Comparison of ENCODE assay signal across 9 cellular contexts in genomic region chr7:73578342-73579124, GRCh38. TPM values are rescaled to one million over a fixed set of nuclear protein-coding genes. Genes with fewer than 3 reads are reported as not detected.
A peak's percentile ranks its signal among the peaks of the same experiment; 100 is the strongest.
DNase-seq lines count a peak whose midpoint lies in the region; ATAC-seq, FAIRE-seq and TF ChIP-seq lines count a peak whose summit lies in the region.
"Had no signal": no experiment of that assay in that cellular context is flagged by ENCODE, and none has a peak within 500 bp of the region (broad histone marks: within the 10 kb centered on the region; RNA-seq: fewer than 3 reads in every experiment).

TBL2 (minus strand) TSS chr7:73578579; CDS start chr7:73578549, 30 bp downstream.

- peak; percentile 32 for TF ChIP-seq POLR2A in breast epithelium (IDR thresholded peaks at IDR 0.05)

- intact Hi-C loops in breast epithelium (cut with DNase I; ENCODE audit: low total_unique reads): no loop called here

- no peaks in the 10 kb centered on the region for H3K4me1 ChIP-seq in breast epithelium
- H3K4me1 ChIP-seq in iPS-20b (ENCODE audit: insufficient read depth, low read length): peaks cover 2% of the 10 kb centered on the region; the same call in 1 of the 2 replicates
- H3K4me1 ChIP-seq in small intestine (ENCODE audit: control insufficient read depth in 2 of 2, insufficient read depth in 1 of 2, low read depth in 1 of 2, low read length in 1 of 2): peaks cover 0 to 7% of the 10 kb centered on the region in 2 donors

- WGBS in small intestine, 3 donors: 0 to 1% (median 1%) methylated on average over 52 to 75 of the region's 75 CpGs

- H3K27ac ChIP-seq in AG04450 (ENCODE audit: low read depth, low read length): peak within 1 kb of the TSS; percentile 78
- H3K27ac ChIP-seq in VCaP: peak within 1 kb of the TSS; percentile 94
- peak within 1 kb of the TSS; percentile 85 to 89 for H3K27ac ChIP-seq in breast epithelium
- no peak within 1 kb of the TSS for H3K27ac ChIP-seq in iPS-20b (ENCODE audit: low read length)
- H3K27ac ChIP-seq in small intestine (ENCODE audit: low read depth in 1 of 2, low read length in 1 of 2): peak within 1 kb of the TSS; percentile 78 to 93

- peaks cover 9% of the 10 kb centered on the region for H3K36me3 ChIP-seq in breast epithelium
- H3K36me3 ChIP-seq in iPS-20b (ENCODE audit: insufficient read depth, low read depth, low read length): peaks cover 13% of the 10 kb centered on the region
- peaks cover 4 to 5% of the 10 kb centered on the region in 2 donors for H3K36me3 ChIP-seq in small intestine (ENCODE audit: control insufficient read depth in 2 of 2, insufficient read depth in 2 of 2, low read length in 2 of 2)

- no peaks in the 10 kb centered on the region for H3K27me3 ChIP-seq in AG04450 (ENCODE audit: control insufficient read depth, insufficient read depth, low read length)
- no peaks in the 10 kb centered on the region for H3K27me3 ChIP-seq in breast epithelium
- peaks cover 35% of the 10 kb centered on the region for H3K27me3 ChIP-seq in iPS-20b (ENCODE audit: insufficient read depth, low read length)
- no peaks in the 10 kb centered on the region for H3K27me3 ChIP-seq in small intestine (ENCODE audit: control insufficient read depth in 2 of 2, insufficient read depth in 2 of 2, low read length in 2 of 2)

- FAIRE-seq in small intestine (lab: Jason Lieb, UNC): no peak
- FAIRE-seq: colon had no signal

- 0 out of 2 replicates have a peak, but pooled peaks have one; percentile 4 for TF ChIP-seq CTCF in AG04450 (IDR thresholded peaks at IDR 0.05; ENCODE audit: low read depth, low read length)
- no peak; the same call in 1 of the 2 replicates for TF ChIP-seq CTCF in VCaP (conservative IDR thresholded peaks at IDR 0.05)
- no peak for TF ChIP-seq CTCF in breast epithelium (IDR thresholded peaks at IDR 0.05)

- H3K9ac ChIP-seq in iPS-20b (ENCODE audit: low read depth, low read length): peak within 1 kb of the TSS; percentile 87

- H3K4me3 ChIP-seq in AG04450 (ENCODE audit: low read depth, low read length) (peak within 1 kb of the TSS; percentile 93), breast epithelium (peak within 1 kb of the TSS; percentile 83 to 92 (median 88)), iPS-20b (ENCODE audit: low read length) (peak within 1 kb of the TSS; percentile 85), small intestine (ENCODE audit: low read depth in 1 of 2, low read length in 2 of 2) (peak within 1 kb of the TSS; percentile 82 to 86)

- POLR2A ChIA-PET in AG04450 (lab: Yijun Ruan, JAX): interaction anchor here (0.5 to 2.5 kb wide), 14 partner anchors 9 to 251 kb away, joined by 3 to 12 read pairs (median 4); partner anchors contain the start of genes BAZ1B and BUD23

- ATAC-seq in GM18870 (IDR thresholded peaks at IDR 0.05; ENCODE audit: unreplicated experiment) (peak; percentile 79), HG03135 (IDR thresholded peaks at IDR 0.05; ENCODE audit: unreplicated experiment) (peak; percentile 86)

- H3K9me3 ChIP-seq in AG04450 (ENCODE audit: control insufficient read depth, insufficient read depth, low read length) (peaks cover 4% of the 10 kb centered on the region; the same call in 1 of the 2 replicates), breast epithelium (no peaks in the 10 kb centered on the region), iPS-20b (ENCODE audit: insufficient read depth, low read depth, low read length) (no peaks in the 10 kb centered on the region), small intestine (ENCODE audit: control insufficient read depth, low read depth) (no peaks in the 10 kb centered on the region)

- DNase-seq in AG04450 (ENCODE audit: low read depth, low spot score) (peak; percentile 96), NCI-H2196 treated with DMSO at 0.1 percent for 48 hours (lab: John Stamatoyannopoulos, UW; ENCODE audit: unreplicated experiment) (peak; percentile 99), breast epithelium (ENCODE audit: low spot score in 2 of 2) (peak; percentile 98), small intestine (peak; percentile 99)

- CTCF ChIA-PET in AG04450 (lab: Charles Lee): interaction anchor here (0.6 to 1.3 kb wide), 4 partner anchors 13 to 147 kb away, joined by 3 to 4 read pairs (median 4); no protein-coding TSS in a partner anchor

RNA-seq across cellular contexts. Expression of gene TBL2, which starts in this region (rescaled TPM):
- polyA plus RNA-seq in AG04450 (2011; rRNA removed) (34.7 and 45.8 TPM in 2 replicates), small intestine (10 to 100 TPM in 1 of 3 donors, 1 to 10 TPM in 2; 5.4 to 28.0 (median 10.0) TPM)
- 68.8 and 106 TPM in 2 replicates for polyA minus RNA-seq in AG04450 (2011; rRNA and poly(A)+ RNA removed)
- 10 to 100 TPM; 31.0 to 39.3 (median 32.1) TPM for total RNA-seq in breast epithelium
